Comparison of ENCODE assay signal across 8 cellular contexts in genomic region chr17:44947461-44948314, GRCh38. TPM values are rescaled to one million over a fixed set of nuclear protein-coding genes. Genes with fewer than 3 reads are reported as not detected.
DNase-seq lines count a peak whose midpoint lies in the region; ATAC-seq and TF ChIP-seq lines count a peak whose summit lies in the region.

KIF18B (minus strand) TSS chr17:44947773; CDS start chr17:44936344, 11,429 bp downstream.

- DNase-seq in GM10266 (ENCODE audit: extremely low spot score) (peak; percentile 98), NCI-H1105 (lab: John Stamatoyannopoulos, UW) (peak; percentile 90), SKM-1 (lab: John Stamatoyannopoulos, UW; ENCODE audit: unreplicated experiment) (peak; percentile 96), glomerular visceral epithelial cell (ENCODE audit: extremely low spot score) (peak; percentile 96), osteoblast (ENCODE audit: insufficient read length, low spot score, missing footprints) (peak; percentile 98)

- H3K4me1 Mint-ChIP-seq in activated naive CD4-positive, alpha-beta T cell treated with anti-CD3 and anti-CD28 coated beads, Interleukin-2, amount 50 U/mL, for 24 hours, result peaks cover 9% of the 10 kb centered on the region

- H3K27ac Mint-ChIP-seq in activated naive CD4-positive, alpha-beta T cell treated with anti-CD3 and anti-CD28 coated beads, Interleukin-2, amount 50 U/mL, for 24 hours, result peak within 1 kb of the TSS; percentile 82

- H3K79me2 ChIP-seq in osteoblast (ENCODE audit: insufficient read depth, low read length), result peaks cover 49% of the 10 kb centered on the region

- H3K36me3 ChIP-seq in osteoblast (ENCODE audit: insufficient read depth, low read length) (no peaks in the 10 kb centered on the region), thymus (ENCODE audit: control insufficient read depth, insufficient read depth) (no peaks in the 10 kb centered on the region)

- H3K36me3 Mint-ChIP-seq in activated naive CD4-positive, alpha-beta T cell treated with anti-CD3 and anti-CD28 coated beads, Interleukin-2, amount 50 U/mL, for 24 hours, result no peaks in the 10 kb centered on the region

- H3K27me3 ChIP-seq in osteoblast (ENCODE audit: insufficient read depth, low read length) (no peaks in the 10 kb centered on the region), thymus (ENCODE audit: control insufficient read depth, insufficient read depth) (no peaks in the 10 kb centered on the region)

- no peaks in the 10 kb centered on the region for H3K27me3 Mint-ChIP-seq in activated naive CD4-positive, alpha-beta T cell treated with anti-CD3 and anti-CD28 coated beads, Interleukin-2, amount 50 U/mL, for 24 hours

- H4K20me1 ChIP-seq in osteoblast (ENCODE audit: insufficient read depth, low read length), result no peaks in the 10 kb centered on the region

- peak within 1 kb of the TSS; percentile 87 for H3K4me3 Mint-ChIP-seq in activated naive CD4-positive, alpha-beta T cell treated with anti-CD3 and anti-CD28 coated beads, Interleukin-2, amount 50 U/mL, for 24 hours

- TF ChIP-seq CTCF in GM10266 (IDR thresholded peaks at IDR 0.05; ENCODE audit: control insufficient read depth, insufficient read depth, low read depth, missing control alignments) (no peak), osteoblast (IDR thresholded peaks at IDR 0.05; ENCODE audit: extremely low read depth, low read depth, low read length) (no peak)

- peak within 1 kb of the TSS; percentile 98 for H2AFZ ChIP-seq in osteoblast (ENCODE audit: low read length)

- H3K4me3 ChIP-seq in osteoblast (ENCODE audit: insufficient read depth, low read length) (peak within 1 kb of the TSS; percentile 98), thymus (ENCODE audit: low read length) (peak within 1 kb of the TSS; percentile 79)

- ATAC-seq in HG02588 (IDR thresholded peaks at IDR 0.05; ENCODE audit: unreplicated experiment), result peak; percentile 92

- H3K4me1 ChIP-seq in osteoblast (ENCODE audit: insufficient read depth, low read length), result peaks cover 9% of the 10 kb centered on the region
- H3K4me1 ChIP-seq in thymus (ENCODE audit: control insufficient read depth, insufficient read depth, low read length), result peaks cover 12% of the 10 kb centered on the region

- WGBS in thymus, result 3% methylated on average over 62 of the region's 62 CpGs

- no peaks in the 10 kb centered on the region for H3K9me3 ChIP-seq in osteoblast (ENCODE audit: low read depth, low read length)
- H3K9me3 ChIP-seq in thymus (ENCODE audit: control insufficient read depth), result no peaks in the 10 kb centered on the region

- H3K9me3 Mint-ChIP-seq in activated naive CD4-positive, alpha-beta T cell treated with anti-CD3 and anti-CD28 coated beads, Interleukin-2, amount 50 U/mL, for 24 hours, result no peaks in the 10 kb centered on the region

- H3K27ac ChIP-seq in osteoblast (ENCODE audit: low read depth, low read length), result peak within 1 kb of the TSS; percentile 66
- H3K27ac ChIP-seq in thymus (ENCODE audit: low read depth), result peak within 1 kb of the TSS; percentile 91

- peak within 1 kb of the TSS; percentile 88 for H3K4me2 ChIP-seq in osteoblast (ENCODE audit: insufficient read depth, low read length)

RNA-seq across cellular contexts. Expression of gene KIF18B, which starts in this region (rescaled TPM):
- total RNA-seq in osteoblast, result 0.72 and 1.2 TPM in 2 replicates
- polyA plus RNA-seq in thymus, result 2.4 TPM

Comparison
In these comparisons a context has a peak if more than half of its experiments do, and no peak if none do; other contexts are left out.
1. Peak in every context shown above with its lines: DNase-seq, ATAC-seq, H3K4me3 ChIP-seq and H3K27ac ChIP-seq.